In genomic region chr5:124027441-124027840, GRCh38 we compare ENCODE assay signal across 35 cellular contexts.
"Had no signal": no experiment of that assay in that cellular context is flagged by ENCODE, and none has a peak within 500 bp of the region (broad histone marks: within the 10 kb centered on the region; RNA-seq: fewer than 3 reads in every experiment).

No MANE protein-coding gene starts in this region.

- H3K9ac ChIP-seq: KMS-11 had no signal

- H3K4me3 ChIP-seq: MG63 had no signal

- H3K4me2 ChIP-seq: KMS-11 had no signal

- H3K36me3 ChIP-seq: MG63 had no signal

- DNase-seq: Karpas-422, Kasumi-1, MG63, MM.1S, MV-4-11, NCI-H1048, NCI-H1092, NCI-H1092 treated with DMSO at 0.1 percent for 48 hours, NCI-H1105, NCI-H1105 treated with DMSO at 0.1 percent for 48 hours, NCI-H1417, NCI-H1417 treated with DMSO at 0.1 percent for 48 hours, NCI-H1436, NCI-H1436 treated with DMSO at 0.1 percent for 48 hours, NCI-H146, NCI-H1694, NCI-H1694 treated with DMSO at 0.1 percent for 48 hours, NCI-H187, NCI-H187 treated with DMSO at 0.1 percent for 48 hours, NCI-H1930, NCI-H2029, NCI-H2029 treated with DMSO at 0.1 percent for 48 hours, NCI-H2081, NCI-H2081 treated with DMSO at 0.1 percent for 48 hours, NCI-H2107, NCI-H2171, NCI-H2171 treated with DMSO at 0.1 percent for 48 hours, NCI-H2227 treated with DMSO at 0.1 percent for 48 hours, NCI-H226, NCI-H345, NCI-H446, NCI-H446 treated with DMSO at 0.1 percent for 48 hours, NCI-H510A, NCI-H510A treated with DMSO at 0.1 percent for 48 hours had no signal

- H3K27me3 ChIP-seq: MG63 had no signal

- H3K27ac ChIP-seq: KMS-11 had no signal

- H3K9me3 ChIP-seq: MG63 had no signal
